In genomic region chr12:7018350-7019042, GRCh38 we compare ENCODE assay signal across 8 cellular contexts. TPM values are rescaled to one million over a fixed set of nuclear protein-coding genes. Genes with fewer than 3 reads are reported as not detected.
A peak's percentile ranks its signal among the peaks of the same experiment; 100 is the strongest.
DNase-seq lines count a peak whose midpoint lies in the region; ATAC-seq and TF ChIP-seq lines count a peak whose summit lies in the region.

A gene with protein sequence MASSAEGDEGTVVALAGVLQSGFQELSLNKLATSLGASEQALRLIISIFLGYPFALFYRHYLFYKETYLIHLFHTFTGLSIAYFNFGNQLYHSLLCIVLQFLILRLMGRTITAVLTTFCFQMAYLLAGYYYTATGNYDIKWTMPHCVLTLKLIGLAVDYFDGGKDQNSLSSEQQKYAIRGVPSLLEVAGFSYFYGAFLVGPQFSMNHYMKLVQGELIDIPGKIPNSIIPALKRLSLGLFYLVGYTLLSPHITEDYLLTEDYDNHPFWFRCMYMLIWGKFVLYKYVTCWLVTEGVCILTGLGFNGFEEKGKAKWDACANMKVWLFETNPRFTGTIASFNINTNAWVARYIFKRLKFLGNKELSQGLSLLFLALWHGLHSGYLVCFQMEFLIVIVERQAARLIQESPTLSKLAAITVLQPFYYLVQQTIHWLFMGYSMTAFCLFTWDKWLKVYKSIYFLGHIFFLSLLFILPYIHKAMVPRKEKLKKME (minus strand): TSS chr12:7018476. CDS start chr12:7018424, 52 bp downstream.

- DNase-seq in NCI-H2081 (lab: John Stamatoyannopoulos, UW) (peak; percentile 97 to 98), T1000 (lab: John Stamatoyannopoulos, UW) (peak; percentile 93), astrocyte of the hippocampus (ENCODE audit: low read depth, low spot score) (peak; percentile 99), hepatocyte (ENCODE audit: low spot score) (peak; percentile 98), retina (peak; percentile 100)

- 1% methylated on average over 60 of the region's 77 CpGs for WGBS in hepatocyte (ENCODE audit: low lambda C conversion rate, missing lambda C conversion rate)

- H3K27me3 ChIP-seq in hepatocyte: no peaks in the 10 kb centered on the region

- no peaks in the 10 kb centered on the region for H3K9me2 ChIP-seq in hepatocyte (replicated peaks; ENCODE audit: insufficient read depth)

- no peaks in the 10 kb centered on the region for H4K20me1 ChIP-seq in hepatocyte (ENCODE audit: insufficient read depth, poor library complexity, severe bottlenecking)

- ATAC-seq in GM18511 (IDR thresholded peaks at IDR 0.05; ENCODE audit: unreplicated experiment) (peak; percentile 95), HG03039 (IDR thresholded peaks at IDR 0.05; ENCODE audit: unreplicated experiment) (peak; percentile 94)

- TF ChIP-seq CTCF in 22Rv1 (IDR thresholded peaks at IDR 0.05) (peak; percentile 100), hepatocyte (IDR thresholded peaks at IDR 0.05; ENCODE audit: poor library complexity) (peak; percentile 88)

- peak within 1 kb of the TSS; percentile 66 for H3K4me3 ChIP-seq in hepatocyte

- no peaks in the 10 kb centered on the region for H3K36me3 ChIP-seq in hepatocyte (replicated peaks; ENCODE audit: insufficient read depth, low read depth)

- H3K4me2 ChIP-seq in hepatocyte: peak within 1 kb of the TSS; percentile 85

- peak within 1 kb of the TSS; percentile 90 for H3K27ac ChIP-seq in 22Rv1
- H3K27ac ChIP-seq in hepatocyte: peak within 1 kb of the TSS; percentile 90

- no peaks in the 10 kb centered on the region for H3K9me3 ChIP-seq in hepatocyte (ENCODE audit: low read depth)

- peaks cover 14% of the 10 kb centered on the region for H3K4me1 ChIP-seq in hepatocyte (ENCODE audit: insufficient read depth)

- peak within 1 kb of the TSS; percentile 63 for H2AFZ ChIP-seq in hepatocyte

- H3K79me2 ChIP-seq in hepatocyte: peaks cover 40% of the 10 kb centered on the region

RNA-seq across cellular contexts. Expression of the gene that starts here (rescaled TPM):
- total RNA-seq in hepatocyte: 76.9 and 78.6 TPM in 2 replicates
- polyA plus RNA-seq in hepatocyte: 118 and 119 TPM in 2 replicates

Comparison
In these comparisons a context has a peak if more than half of its experiments do, and no peak if none do; other contexts are left out.
1. Peak in every context shown above with its lines: DNase-seq, ATAC-seq, H3K4me3 ChIP-seq and H3K27ac ChIP-seq.